ENCODE assay signal across 8 cellular contexts in the genomic region with DNA sequence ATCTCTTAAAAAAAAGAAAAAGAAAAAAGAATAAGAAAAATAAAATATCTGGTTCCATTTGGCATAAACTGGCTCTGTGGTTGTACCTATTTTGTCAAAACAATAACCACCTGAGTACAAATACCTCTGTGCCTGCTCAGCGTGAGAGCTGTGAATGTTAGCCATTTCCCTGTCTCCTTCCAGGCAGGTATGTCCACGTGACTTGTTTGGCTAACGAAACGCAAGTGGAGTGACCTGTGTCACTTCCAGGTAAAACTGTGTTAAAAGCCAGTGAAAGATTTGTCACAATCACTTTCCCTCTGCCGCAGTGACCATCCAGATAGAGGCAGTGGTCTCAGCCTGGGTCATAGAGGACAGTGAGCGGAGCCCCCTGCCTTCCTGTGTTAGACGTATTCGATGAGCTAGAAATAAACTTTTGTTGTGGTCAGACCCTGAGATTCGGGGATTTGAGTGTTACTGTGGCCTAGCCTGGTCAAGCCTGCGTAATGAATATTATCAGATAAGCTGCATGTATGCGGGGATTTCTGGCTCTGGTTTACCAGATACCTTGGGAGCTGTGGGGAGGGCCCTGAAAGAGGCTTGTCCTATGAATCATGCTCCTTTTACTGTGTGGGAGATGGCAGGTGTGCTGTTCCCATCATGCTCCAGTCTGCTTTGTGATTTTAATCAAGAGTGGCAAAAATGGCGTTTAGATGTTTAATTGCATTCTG. TPM values are rescaled to one million over a fixed set of nuclear protein-coding genes. Genes with fewer than 3 reads are reported as not detected.
DNase-seq lines count a peak whose midpoint lies in the region; ATAC-seq, FAIRE-seq and TF ChIP-seq lines count a peak whose summit lies in the region.

No MANE protein-coding gene starts in this region.

- TF ChIP-seq POLR2A in thyroid gland (IDR thresholded peaks at IDR 0.05): no peak

- peak; percentile 75 for FAIRE-seq in keratinocyte (lab: Jason Lieb, UNC)

- peaks cover 44% of the 10 kb centered on the region for H3K4me1 ChIP-seq in keratinocyte (ENCODE audit: control insufficient read depth, extremely low read depth, insufficient read depth, low read length)
- peaks cover 32 to 35% of the 10 kb centered on the region in 2 donors for H3K4me1 ChIP-seq in thyroid gland

- peak; percentile 32 for DNase-seq in activated naive CD4-positive, alpha-beta T cell treated with Interleukin-2 at 50 U/mL for 16 hours
- no peak for DNase-seq in activated naive CD4-positive, alpha-beta T cell treated with anti-CD3 and anti-CD28 coated beads, Interleukin-2, amount 50 U/mL, for 16 hours
- DNase-seq in activated CD4-positive, alpha-beta T cell treated with anti-CD3 and anti-CD28 coated beads, Interleukin-2, amount 50 U/mL, for 48 hours: peak; percentile 16 to 33
- DNase-seq in keratinocyte (ENCODE audit: low read depth, low spot score) (no peak), thyroid gland (peak; percentile 70 to 73), DMS114 treated with DMSO at 0.1 percent for 48 hours (lab: John Stamatoyannopoulos, UW; ENCODE audit: unreplicated experiment) (no peak)

- H3K36me3 ChIP-seq in keratinocyte (ENCODE audit: control insufficient read depth in 2 of 2, extremely low read depth in 1 of 2, insufficient read depth in 2 of 2, low read length in 2 of 2) (peaks cover 0 to 2% of the 10 kb centered on the region in 2 experiments), thyroid gland (no peaks in the 10 kb centered on the region)

- H3K27ac ChIP-seq in keratinocyte (ENCODE audit: control insufficient read depth, insufficient read depth, low read length) (peak overlapping the region; percentile 77), thyroid gland (peak overlapping the region; percentile 81 to 86 (median 86))

- intact Hi-C loops in thyroid gland (cut with DNase I): no loop called here

- no peak for TF ChIP-seq CTCF in keratinocyte (optimal IDR thresholded peaks at IDR 0.05 in 1 of 3, IDR thresholded peaks at IDR 0.05 in 1 of 3, conservative IDR thresholded peaks at IDR 0.05 in 1 of 3; ENCODE audit: extremely low read depth in 1 of 3, insufficient read depth in 2 of 3, low read length in 3 of 3)
- no peak for TF ChIP-seq CTCF in thyroid gland (IDR thresholded peaks at IDR 0.05)

- peak overlapping the region; percentile 1 for H2AFZ ChIP-seq in keratinocyte (ENCODE audit: control insufficient read depth, low read length)

- ATAC-seq in GM19351 (IDR thresholded peaks at IDR 0.05; ENCODE audit: unreplicated experiment): no peak
- ATAC-seq in HG03045 (IDR thresholded peaks at IDR 0.05; ENCODE audit: unreplicated experiment): no peak

- dilution Hi-C loops in keratinocyte (cut with MboI; ENCODE audit: extremely low pct_ligation_motif_present, low sequenced_read_pairs): no loop called here

- H3K27me3 ChIP-seq in keratinocyte (ENCODE audit: control insufficient read depth, extremely low read depth, insufficient read depth, low read length): no peaks in the 10 kb centered on the region
- no peaks in the 10 kb centered on the region for H3K27me3 ChIP-seq in thyroid gland

- H3K9me3 ChIP-seq in keratinocyte (ENCODE audit: control insufficient read depth, low read depth, low read length) (no peaks in the 10 kb centered on the region), thyroid gland (no peaks in the 10 kb centered on the region)

- no peaks in the 10 kb centered on the region for H4K20me1 ChIP-seq in keratinocyte (ENCODE audit: control insufficient read depth, extremely low read depth, insufficient read depth, low read length)

- H3K9me1 ChIP-seq in keratinocyte (ENCODE audit: control insufficient read depth, extremely low read depth, insufficient read depth, low read length): no peaks in the 10 kb centered on the region

- peak overlapping the region; percentile 53 for H3K9ac ChIP-seq in keratinocyte (ENCODE audit: control insufficient read depth, extremely low read depth, insufficient read depth, low read length)

- peak overlapping the region; percentile 55 for H3K4me2 ChIP-seq in keratinocyte (ENCODE audit: control insufficient read depth, extremely low read depth, insufficient read depth, low read depth, low read length)

- H3K4me3 ChIP-seq in keratinocyte (ENCODE audit: control insufficient read depth in 2 of 3, extremely low read depth in 1 of 3, insufficient read depth in 2 of 3, low read depth in 1 of 3, low read length in 3 of 3) (peak overlapping the region in 2 of 3 experiments; percentile 8 to 50), thyroid gland (replicated peaks in 1 of 3) (no peak overlapping the region)

- WGBS in thyroid gland, 2 donors: 57 to 59% methylated on average over 11 to 12 of the region's 12 CpGs

- peaks cover 10% of the 10 kb centered on the region for H3K79me2 ChIP-seq in keratinocyte (ENCODE audit: control insufficient read depth, insufficient read depth, low read length)

RNA-seq across cellular contexts. Expression of gene PTER, which starts 3.7 kb away (rescaled TPM):
- 6.1 to 10.1 TPM (median 8.8 TPM) in 3 replicates for polyA plus RNA-seq in keratinocyte
- polyA plus RNA-seq in keratinocyte (2011; ENCODE audit: low read depth): 7.3 TPM
- 4.7 and 9.3 TPM in 2 replicates for polyA plus RNA-seq in keratinocyte (2011; cell fraction: cytosol; rRNA removed)
- polyA plus RNA-seq in keratinocyte (2011; cell fraction: nucleus; rRNA removed): 8.5 and 9.2 TPM in 2 replicates
- polyA plus RNA-seq in keratinocyte (2012; ENCODE audit: low replicate concordance): 5.6 and 7.3 TPM in 2 replicates
- polyA minus RNA-seq in keratinocyte: 3.0 to 13.1 TPM (median 8.4 TPM) in 3 replicates
- polyA minus RNA-seq in keratinocyte (2011; cell fraction: cytosol; rRNA and poly(A)+ RNA removed): 4.2 TPM
- 5.6 and 8.4 TPM in 2 replicates for polyA minus RNA-seq in keratinocyte (2011; cell fraction: nucleus; rRNA and poly(A)+ RNA removed)
- 10 to 100 TPM; 21.0 to 31.2 (median 24.4) TPM for total RNA-seq in thyroid gland

Comparison
In these comparisons a context has a peak if more than half of its experiments do, and no peak if none do; other contexts are left out.
1. DNase-seq: peak in activated naive CD4-positive, alpha-beta T cell treated with Interleukin-2 at 50 U/mL for 16 hours (single experiment), activated CD4-positive, alpha-beta T cell treated with anti-CD3 and anti-CD28 coated beads, Interleukin-2, amount 50 U/mL, for 48 hours (2 of 2) and thyroid gland (2 of 2); none in activated naive CD4-positive, alpha-beta T cell treated with anti-CD3 and anti-CD28 coated beads, Interleukin-2, amount 50 U/mL, for 16 hours (single experiment), keratinocyte (single experiment) and DMS114 treated with DMSO at 0.1 percent for 48 hours (single experiment).
2. H3K4me3 ChIP-seq: peak in keratinocyte (2 of 3); none in thyroid gland (0 of 3).